ENCODE assay signal across 9 cellular contexts in genomic region chr7:139702811-139703467, GRCh38.
A peak's percentile ranks its signal among the peaks of the same experiment; 100 is the strongest.
DNase-seq lines count a peak whose midpoint lies in the region; ATAC-seq and TF ChIP-seq lines count a peak whose summit lies in the region.
"Had no signal": no experiment of that assay in that cellular context is flagged by ENCODE, and none has a peak within 500 bp of the region (broad histone marks: within the 10 kb centered on the region; RNA-seq: fewer than 3 reads in every experiment).

No MANE protein-coding gene starts in this region.

- H3K4me1 Mint-ChIP-seq in activated B cell treated with CpG ODN at 0.5 μM for 24 hours (peaks cover 63% of the 10 kb centered on the region), osteocyte (ENCODE audit: unreplicated experiment) (peaks cover 35% of the 10 kb centered on the region)
- peaks cover 15% of the 10 kb centered on the region for H3K4me1 Mint-ChIP-seq in activated T-helper 2 cell treated with anti-CD3 and anti-CD28 coated beads, Interferon-gamma antibody, Interleukin-2, Interleukin-4, amounts not matched to agents 10 μg/mL and 5 μg/mL and 100 μg/mL, durations not matched to agents 14 hours and 24 hours and 36 hours (ENCODE audit: low read depth)

- H3K4me3 Mint-ChIP-seq in activated B cell treated with CpG ODN at 0.5 μM for 24 hours (no peak overlapping the region), osteocyte (ENCODE audit: unreplicated experiment) (no peak overlapping the region)
- H3K4me3 Mint-ChIP-seq in activated T-helper 2 cell treated with anti-CD3 and anti-CD28 coated beads, Interferon-gamma antibody, Interleukin-2, Interleukin-4, amounts not matched to agents 10 μg/mL and 5 μg/mL and 100 μg/mL, durations not matched to agents 14 hours and 24 hours and 36 hours (ENCODE audit: low read depth), result no peak overlapping the region
- H3K4me3 Mint-ChIP-seq: activated naive CD8-positive, alpha-beta T cell had no signal

- TF ChIP-seq CTCF in activated B cell treated with CpG ODN at 0.5 μM for 24 hours (IDR thresholded peaks at IDR 0.05) (no peak), osteocyte (IDR thresholded peaks at IDR 0.05) (no peak)

- ATAC-seq in GM18907 (IDR thresholded peaks at IDR 0.05; ENCODE audit: unreplicated experiment) (peak; percentile 72), HG02678 (IDR thresholded peaks at IDR 0.05; ENCODE audit: unreplicated experiment) (peak; percentile 59), activated B cell treated with CpG ODN at 0.5 μM for 24 hours (ENCODE audit: low read depth) (peak; percentile 14)

- H3K36me3 Mint-ChIP-seq in activated B cell treated with CpG ODN at 0.5 μM for 24 hours (ENCODE audit: low read depth) (peaks cover 17% of the 10 kb centered on the region), osteocyte (ENCODE audit: unreplicated experiment) (peaks cover 25% of the 10 kb centered on the region)
- H3K36me3 Mint-ChIP-seq in activated T-helper 2 cell treated with anti-CD3 and anti-CD28 coated beads, Interferon-gamma antibody, Interleukin-2, Interleukin-4, amounts not matched to agents 10 μg/mL and 5 μg/mL and 100 μg/mL, durations not matched to agents 14 hours and 24 hours and 36 hours (ENCODE audit: low read depth), result peaks cover 4% of the 10 kb centered on the region

- DNase-seq in activated B cell treated with CpG ODN at 0.5 μM for 24 hours (no peak), osteocyte (ENCODE audit: extremely low spot score, unreplicated experiment) (no peak), AG20443 (ENCODE audit: low spot score) (no peak)
- no peak for DNase-seq in NK-92 treated with Interleukin-12 subunit alpha and Interleukin-12 subunit beta, amount 100 ng/mL, for 24 hours (lab: John Stamatoyannopoulos, UW)
- no peak for DNase-seq in activated T-helper 2 cell treated with anti-CD3 and anti-CD28 coated beads, Interferon-gamma antibody, Interleukin-2, Interleukin-4, amounts not matched to agents 10 μg/mL and 5 μg/mL and 100 μg/mL, durations not matched to agents 14 hours and 24 hours and 36 hours (ENCODE audit: low spot score)
- DNase-seq in activated naive CD4-positive, alpha-beta T cell treated with Interleukin-2 at 50 U/mL for 16 hours, result no peak

- H3K9me3 Mint-ChIP-seq in activated B cell treated with CpG ODN at 0.5 μM for 24 hours (no peaks in the 10 kb centered on the region), osteocyte (ENCODE audit: unreplicated experiment) (no peaks in the 10 kb centered on the region)
- no peaks in the 10 kb centered on the region for H3K9me3 Mint-ChIP-seq in activated T-helper 2 cell treated with anti-CD3 and anti-CD28 coated beads, Interferon-gamma antibody, Interleukin-2, Interleukin-4, amounts not matched to agents 10 μg/mL and 5 μg/mL and 100 μg/mL, durations not matched to agents 14 hours and 24 hours and 36 hours

- POLR2A ChIA-PET in activated B cell treated with CpG ODN at 0.5 μM for 24 hours (lab: Charles Lee), result interaction anchor here (0.5 kb wide), 1 partner anchor 114 kb away, joined by 3 read pairs; no protein-coding TSS in a partner anchor

- CTCF ChIA-PET in activated B cell treated with CpG ODN at 0.5 μM for 24 hours (lab: Charles Lee), result no interaction called here

- H3K27me3 Mint-ChIP-seq in activated B cell treated with CpG ODN at 0.5 μM for 24 hours (no peaks in the 10 kb centered on the region), osteocyte (ENCODE audit: unreplicated experiment) (no peaks in the 10 kb centered on the region)
- no peaks in the 10 kb centered on the region for H3K27me3 Mint-ChIP-seq in activated T-helper 2 cell treated with anti-CD3 and anti-CD28 coated beads, Interferon-gamma antibody, Interleukin-2, Interleukin-4, amounts not matched to agents 10 μg/mL and 5 μg/mL and 100 μg/mL, durations not matched to agents 14 hours and 24 hours and 36 hours (ENCODE audit: low read depth)
- H3K27me3 Mint-ChIP-seq: activated naive CD8-positive, alpha-beta T cell had no signal

- intact Hi-C loops in activated B cell treated with CpG ODN at 0.5 μM for 24 hours (cut with micrococcal nuclease), result no loop called here
- intact Hi-C loops in activated T-helper 2 cell treated with anti-CD3 and anti-CD28 coated beads, Interferon-gamma antibody, Interleukin-2, Interleukin-4, amounts not matched to agents 10 μg/mL and 5 μg/mL and 100 μg/mL, durations not matched to agents 14 hours and 24 hours and 36 hours (cut with micrococcal nuclease), result no loop called here

- H3K27ac Mint-ChIP-seq in activated B cell treated with CpG ODN at 0.5 μM for 24 hours, result peak overlapping the region; percentile 56
- peak overlapping the region; percentile 81 for H3K27ac Mint-ChIP-seq in osteocyte (ENCODE audit: unreplicated experiment)
- H3K27ac Mint-ChIP-seq in activated T-helper 2 cell treated with anti-CD3 and anti-CD28 coated beads, Interferon-gamma antibody, Interleukin-2, Interleukin-4, amounts not matched to agents 10 μg/mL and 5 μg/mL and 100 μg/mL, durations not matched to agents 14 hours and 24 hours and 36 hours, result no peak overlapping the region
- H3K27ac Mint-ChIP-seq: activated naive CD8-positive, alpha-beta T cell had no signal

Comparison
In these comparisons a context has a peak if more than half of its experiments do, and no peak if none do; other contexts are left out.
1. ATAC-seq: peak in every context shown above with its lines; median percentile 72 in GM18907; 59 in HG02678; 14 in activated B cell treated with CpG ODN at 0.5 μM for 24 hours.